Comparison of ENCODE assay signal across 17 cellular contexts in genomic region chr6:133067960-133068359, GRCh38.
DNase-seq lines count a peak whose midpoint lies in the region; ATAC-seq and TF ChIP-seq lines count a peak whose summit lies in the region.
"Had no signal": no experiment of that assay in that cellular context is flagged by ENCODE, and none has a peak within 500 bp of the region (broad histone marks: within the 10 kb centered on the region; RNA-seq: fewer than 3 reads in every experiment).

No MANE protein-coding gene starts in this region.

- intact Hi-C loops in left ventricle myocardium superior (cut with micrococcal nuclease) = no loop called here

- no peak overlapping the region for H4K8ac ChIP-seq in H9 (replicated peaks; ENCODE audit: insufficient read length, low read depth, low read length)

- no peaks in the 10 kb centered on the region for H4K20me1 ChIP-seq in H9 (ENCODE audit: control insufficient read depth, insufficient read depth, insufficient read length)
- H4K20me1 ChIP-seq: BLaER1 treated with 17β-estradiol and CSF1 and Interleukin-3, amounts not matched to agents 10 nM and 100 nM had no signal

- no CpG with 5 or more reads among the region's 3 CpGs for WGBS in H9 (ENCODE audit: extremely low coverage, insufficient read length, low lambda C conversion rate)
- WGBS in endodermal cell (ENCODE audit: insufficient coverage in 1 of 2, insufficient read length in 1 of 2), 2 experiments = 67 to 72% methylated on average over 3 of the region's 3 CpGs
- 77 to 86% methylated on average over 3 of the region's 3 CpGs for WGBS in upper lobe of left lung, 2 donors

- H3K23me2 ChIP-seq in H9 (ENCODE audit: insufficient read length, low read depth, low read length, poor library complexity, severe bottlenecking) = no peaks in the 10 kb centered on the region

- H3K9me3 Mint-ChIP-seq in H9 (no peaks in the 10 kb centered on the region), endodermal cell (no peaks in the 10 kb centered on the region)
- H3K9me3 Mint-ChIP-seq: CD8-positive, alpha-beta T cell had no signal

- H3K9ac ChIP-seq in H9 (ENCODE audit: extremely low read depth, insufficient read length, low read length) (no peak overlapping the region), endodermal cell (ENCODE audit: extremely low read depth, low read length, poor library complexity, severe bottlenecking) (no peak overlapping the region)
- H3K9ac ChIP-seq: BLaER1 treated with 17β-estradiol and CSF1 and Interleukin-3, amounts not matched to agents 10 nM and 100 nM; GM23248 had no signal

- no peaks in the 10 kb centered on the region for H3K9me3 ChIP-seq in H9 (ENCODE audit: control insufficient read depth, low read depth, low read length)
- H3K9me3 ChIP-seq in endodermal cell (ENCODE audit: control insufficient read depth, low read length) = no peaks in the 10 kb centered on the region
- no peaks in the 10 kb centered on the region for H3K9me3 ChIP-seq in upper lobe of left lung
- H3K9me3 ChIP-seq: BLaER1 treated with 17β-estradiol and CSF1 and Interleukin-3, amounts not matched to agents 10 nM and 100 nM had no signal

- H3K4me2 ChIP-seq in H9 (ENCODE audit: insufficient read depth, insufficient read length, low read length) = no peak overlapping the region
- H3K4me2 ChIP-seq: BLaER1 treated with 17β-estradiol and CSF1 and Interleukin-3, amounts not matched to agents 10 nM and 100 nM had no signal

- ATAC-seq in left ventricle myocardium superior = peak; percentile 94
- no peak for ATAC-seq in GM18907 (IDR thresholded peaks at IDR 0.05; ENCODE audit: unreplicated experiment)
- no peak for ATAC-seq in upper lobe of left lung (ENCODE audit: low FRiP score in 2 of 2)
- ATAC-seq: CD8-positive, alpha-beta T cell; K562 had no signal

- no peak overlapping the region for H3K23ac ChIP-seq in H9 (ENCODE audit: insufficient read length, low read depth, low read length)

- CTCF ChIA-PET in HEK293T (lab: Yijun Ruan, JAX) = interaction anchor here (1.5 kb wide), 1 partner anchor 16 kb away, joined by 3 read pairs; no protein-coding TSS in a partner anchor

- no peak overlapping the region for H3K4me3 Mint-ChIP-seq in H9
- no peak overlapping the region for H3K4me3 Mint-ChIP-seq in endodermal cell
- H3K4me3 Mint-ChIP-seq: B cell; CD8-positive, alpha-beta T cell had no signal

- H2AFZ ChIP-seq in H9 (ENCODE audit: low read length) = no peak overlapping the region
- H2AFZ ChIP-seq: GM23248 had no signal

- no peak overlapping the region for H3K27ac Mint-ChIP-seq in H9
- H3K27ac Mint-ChIP-seq in endodermal cell = peak overlapping the region; percentile 49
- H3K27ac Mint-ChIP-seq: B cell; CD8-positive, alpha-beta T cell had no signal

- H3K18ac ChIP-seq in H9 (ENCODE audit: insufficient read length, low read depth, low read length) = no peak overlapping the region

- H3K4me1 ChIP-seq in H9 (ENCODE audit: insufficient read depth, low read length) (no peaks in the 10 kb centered on the region), endodermal cell (ENCODE audit: control insufficient read depth, insufficient read depth, low read length) (no peaks in the 10 kb centered on the region), upper lobe of left lung (no peaks in the 10 kb centered on the region)

- no peak for TF ChIP-seq POLR2A in upper lobe of left lung (IDR thresholded peaks at IDR 0.05)

- H2BK20ac ChIP-seq in H9 (ENCODE audit: low read depth, low read length, poor library complexity, severe bottlenecking) = no peak overlapping the region

- H2BK15ac ChIP-seq in H9 (ENCODE audit: low read depth, low read length) = no peak overlapping the region

- no peak overlapping the region for H3K4ac ChIP-seq in H9 (ENCODE audit: low read depth, low read length)

- H3K79me1 ChIP-seq in H9 (ENCODE audit: insufficient read depth, low read depth, low read length, poor library complexity, severe bottlenecking) = no peaks in the 10 kb centered on the region

- H3K56ac ChIP-seq in H9 (ENCODE audit: insufficient read length, low read depth, low read length) = no peak overlapping the region

- no peak overlapping the region for H2AK5ac ChIP-seq in H9 (ENCODE audit: insufficient read length, low read length)

- H3K27ac ChIP-seq in H9 (ENCODE audit: insufficient read length, low read depth, low read length) (no peak overlapping the region), endodermal cell (ENCODE audit: low read depth, low read length) (no peak overlapping the region), upper lobe of left lung (no peak overlapping the region)
- H3K27ac ChIP-seq: BLaER1 treated with 17β-estradiol and CSF1 and Interleukin-3, amounts not matched to agents 10 nM and 100 nM; GM23248 had no signal

- no peaks in the 10 kb centered on the region for H3K36me3 Mint-ChIP-seq in H9 (ENCODE audit: insufficient read depth in 1 of 3, low read depth in 3 of 3)
- H3K36me3 Mint-ChIP-seq in endodermal cell (ENCODE audit: low read depth) = no peaks in the 10 kb centered on the region
- H3K36me3 Mint-ChIP-seq: CD8-positive, alpha-beta T cell had no signal

- POLR2A ChIA-PET in HEK293T (lab: Yijun Ruan, JAX) = no interaction called here

- H4K91ac ChIP-seq in H9 (ENCODE audit: insufficient read length, low read depth, low read length) = no peak overlapping the region

- no peak overlapping the region for H2BK120ac ChIP-seq in H9 (ENCODE audit: low read depth, low read length, poor library complexity, severe bottlenecking)

- no peak for TF ChIP-seq EP300 in upper lobe of left lung (IDR thresholded peaks at IDR 0.05)

- H3K27me3 Mint-ChIP-seq in H9 (ENCODE audit: low read depth) (no peaks in the 10 kb centered on the region), endodermal cell (ENCODE audit: insufficient read depth) (no peaks in the 10 kb centered on the region)
- H3K27me3 Mint-ChIP-seq: B cell had no signal

- DNase-seq in H9 (no peak), HEK293T (ENCODE audit: extremely low spot score) (no peak), endodermal cell (no peak), left ventricle myocardium superior (no peak), upper lobe of left lung (no peak), inferior parietal cortex (ENCODE audit: extremely low spot score) (no peak), DMS79 (lab: John Stamatoyannopoulos, UW) (no peak)
- DNase-seq: Calu3; CD8-positive, alpha-beta T cell; DMS53; GM23248; H7; IMR-90 had no signal

- peak overlapping the region; percentile 36 for H3T11ph ChIP-seq in H9 (ENCODE audit: low read length)

- TF ChIP-seq CTCF in H9 (conservative IDR thresholded peaks at IDR 0.05) (no peak), endodermal cell (conservative IDR thresholded peaks at IDR 0.05) (no peak), upper lobe of left lung (IDR thresholded peaks at IDR 0.05) (no peak)

- H3K79me2 ChIP-seq in H9 (ENCODE audit: insufficient read depth, low read length) = no peaks in the 10 kb centered on the region

- H3K36me3 ChIP-seq in endodermal cell (ENCODE audit: control insufficient read depth, insufficient read depth, low read length) (no peaks in the 10 kb centered on the region), upper lobe of left lung (no peaks in the 10 kb centered on the region)
- H3K36me3 ChIP-seq: BLaER1 treated with 17β-estradiol and CSF1 and Interleukin-3, amounts not matched to agents 10 nM and 100 nM had no signal

- H3K14ac ChIP-seq in H9 (ENCODE audit: insufficient read depth, low read length) = no peak overlapping the region

- no peak overlapping the region for H2BK12ac ChIP-seq in H9 (ENCODE audit: insufficient read length, low read depth, low read length)

- no peaks in the 10 kb centered on the region for H3K27me3 ChIP-seq in H9 (ENCODE audit: insufficient read depth, low read length)
- H3K27me3 ChIP-seq in endodermal cell (ENCODE audit: control insufficient read depth, insufficient read depth, low read length, poor library complexity, severe bottlenecking) = no peaks in the 10 kb centered on the region
- H3K27me3 ChIP-seq in upper lobe of left lung = no peaks in the 10 kb centered on the region
- H3K27me3 ChIP-seq: BLaER1 treated with 17β-estradiol and CSF1 and Interleukin-3, amounts not matched to agents 10 nM and 100 nM had no signal

- H4K5ac ChIP-seq in H9 (ENCODE audit: insufficient read length, low read depth, low read length) = no peak overlapping the region

- H3K4me1 Mint-ChIP-seq in H9 (no peaks in the 10 kb centered on the region), endodermal cell (peaks cover 17% of the 10 kb centered on the region)
- H3K4me1 Mint-ChIP-seq: B cell had no signal

- H3K4me3 ChIP-seq in endodermal cell (ENCODE audit: low read length) (peak overlapping the region; percentile 15), upper lobe of left lung (no peak overlapping the region)
- H3K4me3 ChIP-seq: BLaER1 treated with 17β-estradiol and CSF1 and Interleukin-3, amounts not matched to agents 10 nM and 100 nM; GM23248; K562 had no signal

- no peak overlapping the region for H2BK5ac ChIP-seq in H9 (ENCODE audit: insufficient read length, low read length)

TF ChIP-seq in HEK293T, 16 proteins besides CTCF, POLR2A, EP300 and RAD21:
- TF ChIP-seq PKNOX1 (IDR thresholded peaks at IDR 0.05) (peak; percentile 53), ARNT (IDR thresholded peaks at IDR 0.05) (peak; percentile 40; the same call in 1 of the 2 replicates), FOXA1 (IDR thresholded peaks at IDR 0.05) (no peak)
